Comparison of ENCODE assay signal across 12 cellular contexts in genomic region chr2:9967053-9967775, GRCh38. TPM values are rescaled to one million over a fixed set of nuclear protein-coding genes. Genes with fewer than 3 reads are reported as not detected.
DNase-seq lines count a peak whose midpoint lies in the region; ATAC-seq and TF ChIP-seq lines count a peak whose summit lies in the region.
"Had no signal": no experiment of that assay in that cellular context is flagged by ENCODE, and none has a peak within 500 bp of the region (broad histone marks: within the 10 kb centered on the region; RNA-seq: fewer than 3 reads in every experiment).

No MANE protein-coding gene starts in this region.

- no peak overlapping the region for H3K4me2 ChIP-seq in GM23248 (ENCODE audit: unreplicated experiment)

- peak overlapping the region; percentile 56 for H2AFZ ChIP-seq in GM23248

- no peak overlapping the region; the same call in 1 of the 2 replicates for H3K27ac ChIP-seq in GM23248
- H3K27ac ChIP-seq in upper lobe of right lung: no peak overlapping the region
- H3K27ac ChIP-seq: body of pancreas had no signal

- 56 to 63% methylated on average over 11 of the region's 11 CpGs for WGBS in GM23248 (ENCODE audit: low coverage in 1 of 2, low lambda C conversion rate in 2 of 2, missing lambda C conversion rate in 2 of 2), 2 experiments

- H3F3A ChIP-seq in GM23248 (ENCODE audit: insufficient read depth): peaks cover 19% of the 10 kb centered on the region

- TF ChIP-seq CTCF in GM12864 (IDR thresholded peaks at IDR 0.05; ENCODE audit: low read depth, low read length, missing control alignments) (no peak), upper lobe of right lung (IDR thresholded peaks at IDR 0.05) (no peak)

- no peak overlapping the region for H3K9ac ChIP-seq in GM23248

- no peaks in the 10 kb centered on the region for H3K27me3 ChIP-seq in GM23248 (replicated peaks; ENCODE audit: insufficient read depth)
- H3K27me3 ChIP-seq in upper lobe of right lung: no peaks in the 10 kb centered on the region
- H3K27me3 ChIP-seq: BE2C, body of pancreas had no signal

- no peaks in the 10 kb centered on the region for H3K36me3 ChIP-seq in GM23248 (ENCODE audit: low read depth)
- H3K36me3 ChIP-seq in upper lobe of right lung: no peaks in the 10 kb centered on the region
- H3K36me3 ChIP-seq: BE2C had no signal

- H3K9me2 ChIP-seq in GM23248 (ENCODE audit: insufficient read depth): no peaks in the 10 kb centered on the region

- H3K4me3 ChIP-seq in GM12864 (ENCODE audit: low read depth, low read length) (no peak overlapping the region), GM23248 (no peak overlapping the region), upper lobe of right lung (no peak overlapping the region)
- H3K4me3 ChIP-seq: body of pancreas had no signal

- in situ Hi-C loops in GM23248 (cut with MboI): no loop called here

- peaks cover 25% of the 10 kb centered on the region for H3K4me1 ChIP-seq in GM23248 (ENCODE audit: insufficient read depth)
- peaks cover 4% of the 10 kb centered on the region for H3K4me1 ChIP-seq in upper lobe of right lung
- H3K4me1 ChIP-seq: body of pancreas had no signal

- H3K9me3 ChIP-seq in GM23248 (ENCODE audit: low read depth) (no peaks in the 10 kb centered on the region), upper lobe of right lung (no peaks in the 10 kb centered on the region)
- H3K9me3 ChIP-seq: BE2C, body of pancreas had no signal

- no peaks in the 10 kb centered on the region for H3K79me2 ChIP-seq in GM23248 (ENCODE audit: insufficient read depth)

- DNase-seq in GM12864 (ENCODE audit: low read depth) (peak; percentile 24), GM23248 (peak; percentile 78), NOMO-1 (lab: John Stamatoyannopoulos, UW; ENCODE audit: unreplicated experiment in 2 of 2) (peak; percentile 73 to 86), germinal center (ENCODE audit: low spot score) (peak; percentile 67), dermis blood vessel endothelial cell (no peak), upper lobe of right lung (no peak), AG20443 (ENCODE audit: low spot score) (no peak)
- DNase-seq: BE2C, body of pancreas, kidney glomerular epithelial cell, NCI-H2171 treated with DMSO at 0.1 percent for 48 hours had no signal

- intact Hi-C loops in upper lobe of right lung (cut with DNase I): no loop called here

- ATAC-seq in HG03565 (IDR thresholded peaks at IDR 0.05; ENCODE audit: unreplicated experiment) (no peak), upper lobe of right lung (no peak)
- ATAC-seq: body of pancreas had no signal

- no peaks in the 10 kb centered on the region for H4K20me1 ChIP-seq in GM23248 (ENCODE audit: insufficient read depth)

RNA-seq across cellular contexts. Expression of gene GRHL1, which starts 15.7 kb away (rescaled TPM):
- total RNA-seq in GM23248 (2014; rRNA removed; shearing (Covaris generic)): 0.32 and 0.38 TPM in 2 replicates
- polyA plus RNA-seq in GM23248 (2016; fragmentation: Nextera tagmentation; extraction: Ambion mirVana): 0.45 and 0.61 TPM in 2 replicates
- total RNA-seq in dermis blood vessel endothelial cell (0.37 and 0.85 TPM in 2 replicates), upper lobe of right lung (2.7 TPM)

Comparison
In these comparisons a context has a peak if more than half of its experiments do, and no peak if none do; other contexts are left out.
1. DNase-seq: peak in GM12864 (single experiment), GM23248 (single experiment), NOMO-1 (2 of 2) and germinal center (single experiment); none in dermis blood vessel endothelial cell (single experiment), upper lobe of right lung (single experiment) and AG20443 (single experiment).